ENCODE assay signal across 8 cellular contexts in genomic region chr15:63487076-63487757, GRCh38. TPM values are rescaled to one million over a fixed set of nuclear protein-coding genes. Genes with fewer than 3 reads are reported as not detected.
A peak's percentile ranks its signal among the peaks of the same experiment; 100 is the strongest.
DNase-seq lines count a peak whose midpoint lies in the region; ATAC-seq and TF ChIP-seq lines count a peak whose summit lies in the region.

No MANE protein-coding gene starts in this region.

- TF ChIP-seq CTCF in 22Rv1 (IDR thresholded peaks at IDR 0.05) (peak; percentile 98), nephron (IDR thresholded peaks at IDR 0.05; ENCODE audit: unreplicated experiment in 3 of 3) (peak; percentile 84 to 87 (median 86))

- H3K4me3 Mint-ChIP-seq in activated T-cell treated with anti-CD3 and anti-CD28 coated beads, Interleukin-2, amount 50 U/mL, for 24 hours: peak overlapping the region; percentile 18
- H3K4me3 Mint-ChIP-seq in nephron: peak overlapping the region in 1 of 3 experiments; percentile 60
- peak overlapping the region; percentile 56 for H3K4me3 Mint-ChIP-seq in stimulated activated naive CD8-positive, alpha-beta T cell treated with anti-CD3 and anti-CD28 coated beads, Interleukin-15, Interleukin-2, amounts not matched to agents 100 ng/mL and 50 ng/mL, for 24 hours

- no peak for TF ChIP-seq POLR2A in erythroblast (IDR thresholded peaks at IDR 0.05; ENCODE audit: low read length)

- H3K4me1 Mint-ChIP-seq in activated T-cell treated with anti-CD3 and anti-CD28 coated beads, Interleukin-2, amount 50 U/mL, for 24 hours (ENCODE audit: low read depth): peaks cover 68% of the 10 kb centered on the region
- peaks cover under 1% of the 10 kb centered on the region for H3K4me1 Mint-ChIP-seq in nephron
- H3K4me1 Mint-ChIP-seq in stimulated activated naive CD8-positive, alpha-beta T cell treated with anti-CD3 and anti-CD28 coated beads, Interleukin-15, Interleukin-2, amounts not matched to agents 100 ng/mL and 50 ng/mL, for 24 hours (ENCODE audit: low read depth): peaks cover 75% of the 10 kb centered on the region

- peak overlapping the region; percentile 18; the same call in 1 of the 2 replicates for H3K27ac ChIP-seq in 22Rv1

- H3K36me3 Mint-ChIP-seq in activated T-cell treated with anti-CD3 and anti-CD28 coated beads, Interleukin-2, amount 50 U/mL, for 24 hours (ENCODE audit: low read depth): no peaks in the 10 kb centered on the region
- no peaks in the 10 kb centered on the region for H3K36me3 Mint-ChIP-seq in nephron (ENCODE audit: low read depth)
- no peaks in the 10 kb centered on the region for H3K36me3 Mint-ChIP-seq in stimulated activated naive CD8-positive, alpha-beta T cell treated with anti-CD3 and anti-CD28 coated beads, Interleukin-15, Interleukin-2, amounts not matched to agents 100 ng/mL and 50 ng/mL, for 24 hours (ENCODE audit: low read depth)

- peak; percentile 93 for DNase-seq in activated T-cell treated with anti-CD3 and anti-CD28 coated beads, Interleukin-2, amount 50 U/mL, for 24 hours
- peak; percentile 81 to 91 for DNase-seq in erythroblast (lab: John Stamatoyannopoulos, UW)

- peak overlapping the region; percentile 75 for H3K27ac Mint-ChIP-seq in activated T-cell treated with anti-CD3 and anti-CD28 coated beads, Interleukin-2, amount 50 U/mL, for 24 hours
- peak overlapping the region in 1 of 3 experiments; percentile 60 for H3K27ac Mint-ChIP-seq in nephron
- peak overlapping the region; percentile 72 for H3K27ac Mint-ChIP-seq in stimulated activated naive CD8-positive, alpha-beta T cell treated with anti-CD3 and anti-CD28 coated beads, Interleukin-15, Interleukin-2, amounts not matched to agents 100 ng/mL and 50 ng/mL, for 24 hours

- H3K9me3 Mint-ChIP-seq in activated T-cell treated with anti-CD3 and anti-CD28 coated beads, Interleukin-2, amount 50 U/mL, for 24 hours: no peaks in the 10 kb centered on the region
- no peaks in the 10 kb centered on the region for H3K9me3 Mint-ChIP-seq in nephron
- H3K9me3 Mint-ChIP-seq in stimulated activated naive CD8-positive, alpha-beta T cell treated with anti-CD3 and anti-CD28 coated beads, Interleukin-15, Interleukin-2, amounts not matched to agents 100 ng/mL and 50 ng/mL, for 24 hours: no peaks in the 10 kb centered on the region

- no peaks in the 10 kb centered on the region for H3K27me3 Mint-ChIP-seq in activated T-cell treated with anti-CD3 and anti-CD28 coated beads, Interleukin-2, amount 50 U/mL, for 24 hours
- peaks cover 3% of the 10 kb centered on the region for H3K27me3 Mint-ChIP-seq in nephron (ENCODE audit: low read depth)
- H3K27me3 Mint-ChIP-seq in stimulated activated naive CD8-positive, alpha-beta T cell treated with anti-CD3 and anti-CD28 coated beads, Interleukin-15, Interleukin-2, amounts not matched to agents 100 ng/mL and 50 ng/mL, for 24 hours: no peaks in the 10 kb centered on the region

- ATAC-seq in GM18498 (IDR thresholded peaks at IDR 0.05; ENCODE audit: unreplicated experiment) (peak; percentile 54), HG03342 (IDR thresholded peaks at IDR 0.05; ENCODE audit: unreplicated experiment) (peak; percentile 44)

TF ChIP-seq in PFSK-1, 5 proteins besides CTCF, POLR2A, EP300 and RAD21:
- TF ChIP-seq POLR2AphosphoS5 (IDR thresholded peaks at IDR 0.05; ENCODE audit: low read depth, low read length) (no peak), REST (IDR thresholded peaks at IDR 0.05; ENCODE audit: insufficient read depth in 1 of 2, low read depth in 2 of 2, low read length in 2 of 2) (no peak), TAF1 (IDR thresholded peaks at IDR 0.05; ENCODE audit: borderline replicate concordance, insufficient read depth, low read length) (no peak), FOXP2 (optimal IDR thresholded peaks at IDR 0.05; ENCODE audit: borderline replicate concordance, extremely low read depth, extremely low read length, insufficient read depth) (peak; percentile 76), SIN3A (IDR thresholded peaks at IDR 0.05; ENCODE audit: borderline replicate concordance, insufficient read depth, low read length) (no peak)

RNA-seq across cellular contexts. Expression of gene USP3, which starts 17.2 kb away (rescaled TPM):
- polyA plus RNA-seq in PFSK-1 (2012; ENCODE audit: insufficient read length, low read depth): 63.9 TPM

Comparison
In these comparisons a context has a peak if more than half of its experiments do, and no peak if none do; other contexts are left out.
1. Peak in every context shown above with its lines: DNase-seq, ATAC-seq and H3K27ac ChIP-seq.